In genomic region chr19:27792576-27793127, GRCh38 we compare ENCODE assay signal across 8 cellular contexts.
DNase-seq lines count a peak whose midpoint lies in the region; ATAC-seq and TF ChIP-seq lines count a peak whose summit lies in the region.

No MANE protein-coding gene starts in this region.

- H3K27me3 Mint-ChIP-seq in activated naive CD4-positive, alpha-beta T cell treated with anti-CD3 and anti-CD28 coated beads, Interleukin-2, amount 10 ng/mL, durations not matched to agents 7 days and 5 days = no peaks in the 10 kb centered on the region

- in situ Hi-C loops in astrocyte of the spinal cord (cut with HindIII; ENCODE audit: low sequenced_read_pairs) = no loop called here

- peaks cover 8% of the 10 kb centered on the region for H3K9me3 Mint-ChIP-seq in activated naive CD4-positive, alpha-beta T cell treated with anti-CD3 and anti-CD28 coated beads, Interleukin-2, amount 10 ng/mL, durations not matched to agents 7 days and 5 days

- peak overlapping the region; percentile 94 for H3K4me3 Mint-ChIP-seq in activated naive CD4-positive, alpha-beta T cell treated with anti-CD3 and anti-CD28 coated beads, Interleukin-2, amount 10 ng/mL, durations not matched to agents 7 days and 5 days

- WGBS in lung, 2 donors = 13 to 19% methylated on average over 6 of the region's 6 CpGs
- WGBS in upper lobe of left lung, 2 donors = 13 to 15% methylated on average over 6 of the region's 6 CpGs

- peak overlapping the region; percentile 89 to 91 for H3K27ac ChIP-seq in lung (ENCODE audit: low read depth in 1 of 2, low read length in 1 of 2)
- peak overlapping the region; percentile 83 to 92 (median 86) for H3K27ac ChIP-seq in upper lobe of left lung

- H3K27me3 ChIP-seq in lung (ENCODE audit: control insufficient read depth, insufficient read depth) = no peaks in the 10 kb centered on the region
- H3K27me3 ChIP-seq in upper lobe of left lung = no peaks in the 10 kb centered on the region

- peak overlapping the region; percentile 93 for H3K27ac Mint-ChIP-seq in activated naive CD4-positive, alpha-beta T cell treated with anti-CD3 and anti-CD28 coated beads, Interleukin-2, amount 10 ng/mL, durations not matched to agents 7 days and 5 days

- peaks cover 23% of the 10 kb centered on the region for H3K36me3 Mint-ChIP-seq in activated naive CD4-positive, alpha-beta T cell treated with anti-CD3 and anti-CD28 coated beads, Interleukin-2, amount 10 ng/mL, durations not matched to agents 7 days and 5 days

- no peaks in the 10 kb centered on the region for H3K9me3 ChIP-seq in lung (ENCODE audit: control insufficient read depth in 2 of 2, insufficient read depth in 1 of 2, low read length in 1 of 2)
- H3K9me3 ChIP-seq in upper lobe of left lung = no peaks in the 10 kb centered on the region

- H3K4me1 Mint-ChIP-seq in activated naive CD4-positive, alpha-beta T cell treated with anti-CD3 and anti-CD28 coated beads, Interleukin-2, amount 10 ng/mL, durations not matched to agents 7 days and 5 days = peaks cover 32% of the 10 kb centered on the region

- H3K4me3 ChIP-seq in astrocyte of the spinal cord (ENCODE audit: low read depth, low read length) (peak overlapping the region; percentile 85), lung (peak overlapping the region; percentile 44), upper lobe of left lung (peak overlapping the region; percentile 54 to 80 (median 74))

- H3K4me1 ChIP-seq in lung (ENCODE audit: control insufficient read depth in 2 of 2, insufficient read depth in 2 of 2, low read length in 2 of 2) = peaks cover 0 to 11% of the 10 kb centered on the region in 2 donors
- H3K4me1 ChIP-seq in upper lobe of left lung = peaks cover 23 to 32% (median 26%) of the 10 kb centered on the region in 4 donors

- TF ChIP-seq EP300 in upper lobe of left lung (IDR thresholded peaks at IDR 0.05) = no peak

- CTCF ChIA-PET in activated naive CD4-positive, alpha-beta T cell treated with anti-CD3 and anti-CD28 coated beads, Interleukin-2, amount 10 ng/mL, durations not matched to agents 7 days and 5 days (lab: Charles Lee) = no interaction called here

- H3K36me3 ChIP-seq in lung (ENCODE audit: control insufficient read depth in 2 of 2, insufficient read depth in 2 of 2, low read length in 2 of 2) = no peaks in the 10 kb centered on the region
- no peaks in the 10 kb centered on the region for H3K36me3 ChIP-seq in upper lobe of left lung

- ATAC-seq in lung (ENCODE audit: insufficient read depth, low FRiP score) = no peak
- no peak for ATAC-seq in upper lobe of left lung (ENCODE audit: low FRiP score in 2 of 2)
- ATAC-seq in GM18858 (IDR thresholded peaks at IDR 0.05; ENCODE audit: unreplicated experiment) = no peak
- no peak for ATAC-seq in HG03159 (IDR thresholded peaks at IDR 0.05; ENCODE audit: unreplicated experiment)

- no peak for DNase-seq in activated naive CD4-positive, alpha-beta T cell treated with anti-CD3 and anti-CD28 coated beads, Interleukin-2, amount 10 ng/mL, durations not matched to agents 7 days and 5 days
- DNase-seq in activated naive CD4-positive, alpha-beta T cell treated with anti-CD3 and anti-CD28 coated beads, Interleukin-2, amount 50 U/mL, for 16 hours = no peak
- DNase-seq in astrocyte of the spinal cord (ENCODE audit: low read depth, low spot score) (no peak), lung (ENCODE audit: low spot score) (no peak), upper lobe of left lung (no peak), HT-29 (ENCODE audit: low spot score) (no peak)

- no peak for TF ChIP-seq CTCF in astrocyte of the spinal cord (IDR thresholded peaks at IDR 0.05; ENCODE audit: low read depth, low read length)
- no peak for TF ChIP-seq CTCF in lung (IDR thresholded peaks at IDR 0.05; ENCODE audit: control extremely low read depth, extremely low read depth)
- TF ChIP-seq CTCF in upper lobe of left lung (IDR thresholded peaks at IDR 0.05) = no peak

- TF ChIP-seq POLR2A in upper lobe of left lung (IDR thresholded peaks at IDR 0.05) = no peak
